Comparison of ENCODE assay signal across 1 cellular context in genomic region chr13:113382542-113382941, GRCh38. TPM values are rescaled to one million over a fixed set of nuclear protein-coding genes. Genes with fewer than 3 reads are reported as not detected.
"Had no signal": no experiment of that assay in that cellular context is flagged by ENCODE, and none has a peak within 500 bp of the region (broad histone marks: within the 10 kb centered on the region; RNA-seq: fewer than 3 reads in every experiment).

No MANE protein-coding gene starts in this region.

RNA-seq across cellular contexts. Expression of gene GRTP1, which starts 18.6 kb away (rescaled TPM):
- total RNA-seq: RPMI7951 had no signal
